19 cellular contexts compared by ENCODE assay signal in the genomic region with DNA sequence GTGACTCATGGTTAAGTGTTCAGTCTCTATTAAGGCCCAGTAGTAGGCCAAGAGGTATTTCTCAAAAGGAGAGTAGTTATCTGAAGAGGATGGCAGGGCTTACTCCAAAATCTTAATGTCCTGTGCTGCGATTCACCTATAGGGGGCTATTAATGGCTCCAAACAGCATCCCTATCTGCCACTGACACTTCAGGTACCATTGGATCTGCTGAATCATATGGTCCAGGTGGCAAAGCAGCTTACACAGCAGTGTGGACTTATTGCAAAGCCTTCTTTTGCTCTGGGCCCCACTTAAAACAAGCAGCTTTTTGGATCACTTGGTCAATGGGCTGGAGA.
DNase-seq lines count a peak whose midpoint lies in the region; ATAC-seq, FAIRE-seq and TF ChIP-seq lines count a peak whose summit lies in the region.
"Had no signal": no experiment of that assay in that cellular context is flagged by ENCODE, and none has a peak within 500 bp of the region (broad histone marks: within the 10 kb centered on the region; RNA-seq: fewer than 3 reads in every experiment).

No MANE protein-coding gene starts in this region.

- H3K27ac Mint-ChIP-seq in astrocyte (ENCODE audit: unreplicated experiment), result no peak overlapping the region
- H3K27ac Mint-ChIP-seq: naive B cell had no signal

- intact Hi-C loops in HCT116 (cut with micrococcal nuclease), result no loop called here

- H3K4me1 ChIP-seq in HCT116 (ENCODE audit: control insufficient read depth in 1 of 2, insufficient read depth in 2 of 2, low read length in 2 of 2) (peaks cover 11 to 24% of the 10 kb centered on the region in 2 experiments; a peak in 3 of 4 replicates), astrocyte (ENCODE audit: insufficient read depth, low read length) (peaks cover 7% of the 10 kb centered on the region), mesenchymal stem cell (ENCODE audit: control insufficient read depth, insufficient read depth, low read depth, low read length) (peaks cover 2% of the 10 kb centered on the region), MM.1S (ENCODE audit: low read length) (no peaks in the 10 kb centered on the region)
- H3K4me1 ChIP-seq: BLaER1, sigmoid colon, upper lobe of left lung had no signal

- no peak for DNase-seq in BJ (ENCODE audit: low read depth)
- DNase-seq in HCT116 (ENCODE audit: low read depth, low spot score), result no peak
- DNase-seq in astrocyte (ENCODE audit: low read depth), result no peak
- DNase-seq in mesenchymal stem cell, result no peak
- DNase-seq in NCI-H1930 (lab: John Stamatoyannopoulos, UW), result no peak
- DNase-seq in D721Med (ENCODE audit: insufficient read length, low spot score), result no peak
- no peak for DNase-seq in MM.1S
- DNase-seq: DMS153; GDM1; hippocampal formation; kidney; naive B cell; sigmoid colon; stimulated activated CD4-positive, alpha-beta T cell treated with anti-CD3 and anti-CD28 coated beads, Interleukin-2, amount 100 ng/mL, for 24 hours had no signal

- H3K9me3 Mint-ChIP-seq in astrocyte (ENCODE audit: unreplicated experiment), result peaks cover 3% of the 10 kb centered on the region

- TF ChIP-seq CTCF in BJ (IDR thresholded peaks at IDR 0.05; ENCODE audit: insufficient read depth, low read depth, low read length) (0 out of 2 replicates have a peak, but pooled peaks have one; percentile 12), HCT116 (IDR thresholded peaks at IDR 0.05 in 2 of 3, conservative IDR thresholded peaks at IDR 0.05 in 1 of 3; ENCODE audit: borderline replicate concordance in 1 of 3, insufficient read depth in 1 of 3, low read depth in 2 of 3, low read length in 2 of 3) (peak in 2 of 3 experiments; percentile 38 to 44; a peak in 4 of 6 replicates), astrocyte (IDR thresholded peaks at IDR 0.05; ENCODE audit: insufficient read depth, low read depth, low read length) (no peak), D721Med (IDR thresholded peaks at IDR 0.05; ENCODE audit: insufficient read depth, missing control alignments) (no peak), MM.1S (IDR thresholded peaks at IDR 0.05; ENCODE audit: low read length) (no peak)

- no peaks in the 10 kb centered on the region for H3F3A ChIP-seq in MM.1S (ENCODE audit: insufficient read depth, low read length)

- H4K8ac ChIP-seq in mesenchymal stem cell (ENCODE audit: low read length), result no peak overlapping the region

- H3K27me3 ChIP-seq in BJ (ENCODE audit: control insufficient read depth, insufficient read depth, low read length) (no peaks in the 10 kb centered on the region), HCT116 (ENCODE audit: insufficient read depth, low read length) (no peaks in the 10 kb centered on the region), astrocyte (ENCODE audit: insufficient read depth, low read length) (no peaks in the 10 kb centered on the region), mesenchymal stem cell (ENCODE audit: control insufficient read depth in 1 of 2, insufficient read depth in 1 of 2, low read length in 2 of 2) (no peaks in the 10 kb centered on the region), MM.1S (replicated peaks; ENCODE audit: insufficient read depth, low read length) (no peaks in the 10 kb centered on the region)
- H3K27me3 ChIP-seq: BLaER1, sigmoid colon, upper lobe of left lung had no signal

- H3K79me1 ChIP-seq in mesenchymal stem cell (replicated peaks; ENCODE audit: low read length, poor library complexity, severe bottlenecking), result no peaks in the 10 kb centered on the region

- CTCF ChIA-PET in BJ (lab: Yijun Ruan, JAX), result interaction anchor here (0.9 to 1.3 kb wide), 2 partner anchors 21 to 40 kb away, joined by 3 read pairs; no protein-coding TSS in a partner anchor
- CTCF ChIA-PET in HCT116 (lab: Charles Lee), result no interaction called here

- H2AK5ac ChIP-seq in mesenchymal stem cell (ENCODE audit: low read length, severe bottlenecking), result peak overlapping the region; percentile 57

- no peak; the same call in 1 of the 2 replicates for TF ChIP-seq RAD21 in HCT116 (IDR thresholded peaks at IDR 0.05; ENCODE audit: low read depth)

- H2BK5ac ChIP-seq in mesenchymal stem cell (ENCODE audit: low read depth, low read length, poor library complexity, severe bottlenecking), result no peak overlapping the region

- POLR2A ChIA-PET in BJ (lab: Charles Lee), result no interaction called here
- POLR2A ChIA-PET in HCT116 (lab: Charles Lee), result interaction anchor here (1.2 kb wide), 1 partner anchor 13 kb away, joined by 4 read pairs; no protein-coding TSS in a partner anchor

- no peak overlapping the region for H3K14ac ChIP-seq in mesenchymal stem cell (ENCODE audit: low read length in 2 of 2)

- no peaks in the 10 kb centered on the region for H3K27me3 Mint-ChIP-seq in astrocyte (ENCODE audit: low read depth, unreplicated experiment)
- H3K27me3 Mint-ChIP-seq: activated CD4-positive, alpha-beta T cell treated with anti-CD3 and anti-CD28 coated beads for 36 hours; naive B cell had no signal

- ATAC-seq in HCT116, result no peak; the same call in 1 of the 2 replicates
- ATAC-seq: GM12878 had no signal

- H2AFZ ChIP-seq in HCT116 (ENCODE audit: low read depth, low read length, poor library complexity, severe bottlenecking) (peak overlapping the region; percentile 60), astrocyte (ENCODE audit: low read depth, low read length) (no peak overlapping the region), mesenchymal stem cell (ENCODE audit: low read depth, low read length) (no peak overlapping the region), MM.1S (ENCODE audit: low read length) (no peak overlapping the region)

- H3K9me3 ChIP-seq in HCT116 (ENCODE audit: control insufficient read depth in 1 of 2, insufficient read depth in 1 of 2, low read depth in 1 of 2, low read length in 2 of 2), result no peaks in the 10 kb centered on the region
- no peaks in the 10 kb centered on the region for H3K9me3 ChIP-seq in astrocyte (ENCODE audit: insufficient read depth, low read depth, low read length)
- peaks cover 2% of the 10 kb centered on the region for H3K9me3 ChIP-seq in mesenchymal stem cell (ENCODE audit: control insufficient read depth, low read length)
- no peaks in the 10 kb centered on the region for H3K9me3 ChIP-seq in MM.1S (replicated peaks; ENCODE audit: insufficient read depth, low read length)
- H3K9me3 ChIP-seq: BLaER1, sigmoid colon, upper lobe of left lung had no signal

- H3K18ac ChIP-seq in mesenchymal stem cell (ENCODE audit: low read depth in 1 of 2, low read length in 2 of 2), result peak overlapping the region in 1 of 2 experiments; percentile 11

- H3K36me3 ChIP-seq in BJ (ENCODE audit: control insufficient read depth, insufficient read depth, low read length) (no peaks in the 10 kb centered on the region), HCT116 (ENCODE audit: control insufficient read depth in 1 of 2, insufficient read depth in 2 of 2, low read length in 2 of 2) (no peaks in the 10 kb centered on the region), astrocyte (ENCODE audit: insufficient read depth, low read length) (no peaks in the 10 kb centered on the region), mesenchymal stem cell (ENCODE audit: control insufficient read depth in 1 of 2, insufficient read depth in 2 of 2, low read depth in 1 of 2, low read length in 2 of 2) (no peaks in the 10 kb centered on the region), MM.1S (replicated peaks; ENCODE audit: insufficient read depth, low read length) (no peaks in the 10 kb centered on the region)
- H3K36me3 ChIP-seq: BLaER1, sigmoid colon, upper lobe of left lung had no signal

- RAD21 ChIA-PET in HCT116 (lab: Charles Lee; ENCODE audit: low non-redundant PET in 1 of 2, low total read pairs in 2 of 2, uncharacterized antibody in 2 of 2, unreplicated experiment in 2 of 2), result no interaction called here

- peak overlapping the region in 1 of 2 experiments; percentile 27 for H3K4ac ChIP-seq in mesenchymal stem cell (ENCODE audit: low read depth in 1 of 2, low read length in 2 of 2)

- no peak overlapping the region for H3K4me3 Mint-ChIP-seq in astrocyte (ENCODE audit: unreplicated experiment)
- H3K4me3 Mint-ChIP-seq: activated CD4-positive, alpha-beta T cell treated with anti-CD3 and anti-CD28 coated beads for 36 hours; naive B cell had no signal

- FAIRE-seq in astrocyte (lab: Jason Lieb, UNC) (no peak), D721Med (lab: Jason Lieb, UNC) (no peak)
- FAIRE-seq: GM12878, kidney had no signal

- H4K20me1 ChIP-seq in HCT116 (ENCODE audit: insufficient read depth) (no peaks in the 10 kb centered on the region), astrocyte (ENCODE audit: insufficient read depth, low read length) (no peaks in the 10 kb centered on the region), MM.1S (ENCODE audit: insufficient read depth, low read length) (no peaks in the 10 kb centered on the region)
- H4K20me1 ChIP-seq: BLaER1 had no signal

- no peak overlapping the region for H2BK15ac ChIP-seq in mesenchymal stem cell (ENCODE audit: low read depth, poor library complexity, severe bottlenecking)

- peaks cover 17% of the 10 kb centered on the region for H3K4me1 Mint-ChIP-seq in astrocyte (ENCODE audit: low read depth, unreplicated experiment)

- no peak overlapping the region for H3K23ac ChIP-seq in mesenchymal stem cell (ENCODE audit: low read length in 2 of 2)

- H3K4me3 ChIP-seq in BJ (ENCODE audit: low read depth, low read length) (no peak overlapping the region), HCT116 (replicated peaks in 1 of 2; ENCODE audit: low read depth in 1 of 2, low read length in 2 of 2) (no peak overlapping the region), astrocyte (ENCODE audit: insufficient read depth, low read depth, low read length) (no peak overlapping the region), mesenchymal stem cell (ENCODE audit: insufficient read depth in 1 of 2, low read depth in 1 of 2, low read length in 2 of 2) (no peak overlapping the region), MM.1S (ENCODE audit: low read length) (no peak overlapping the region)
- H3K4me3 ChIP-seq: BLaER1, GM12878, lung, sigmoid colon, upper lobe of left lung had no signal

- peak overlapping the region; percentile 62 for H3K4me2 ChIP-seq in HCT116 (ENCODE audit: low read length)
- peak overlapping the region; percentile 9 for H3K4me2 ChIP-seq in astrocyte (ENCODE audit: low read length)
- no peak overlapping the region for H3K4me2 ChIP-seq in mesenchymal stem cell (ENCODE audit: low read length, poor library complexity, severe bottlenecking)
- H3K4me2 ChIP-seq in MM.1S (ENCODE audit: low read depth, low read length), result no peak overlapping the region
- H3K4me2 ChIP-seq: BLaER1 had no signal

- BruUV-seq in HCT116 (replicated peaks; lab: Mats Ljungman, UMichigan), result no TSS peak

- 77% methylated on average over 1 of the region's 1 CpG for WGBS in mesenchymal stem cell

- no peak for TF ChIP-seq POLR2A in HCT116 (IDR thresholded peaks at IDR 0.05; ENCODE audit: borderline replicate concordance, extremely low read depth, insufficient read depth, insufficient read length)

- H3K9me2 ChIP-seq in HCT116 (ENCODE audit: insufficient read depth) (no peaks in the 10 kb centered on the region), MM.1S (replicated peaks; ENCODE audit: insufficient read depth, low read length) (no peaks in the 10 kb centered on the region)

- H2BK120ac ChIP-seq in mesenchymal stem cell (ENCODE audit: low read depth, low read length), result no peak overlapping the region

- H3K9ac ChIP-seq in HCT116 (ENCODE audit: low read length) (no peak overlapping the region), astrocyte (ENCODE audit: low read length) (no peak overlapping the region), mesenchymal stem cell (ENCODE audit: low read length) (peak overlapping the region; percentile 53), MM.1S (ENCODE audit: low read length) (no peak overlapping the region)
- H3K9ac ChIP-seq: BLaER1 had no signal

- H3K79me2 ChIP-seq in HCT116 (ENCODE audit: insufficient read depth, low read length) (no peaks in the 10 kb centered on the region), astrocyte (ENCODE audit: insufficient read depth, low read length) (no peaks in the 10 kb centered on the region), MM.1S (ENCODE audit: low read length) (no peaks in the 10 kb centered on the region)

- H3K36me3 Mint-ChIP-seq in astrocyte (ENCODE audit: low read depth, unreplicated experiment), result no peaks in the 10 kb centered on the region
- H3K36me3 Mint-ChIP-seq: naive B cell had no signal

- no peak overlapping the region for H4K91ac ChIP-seq in mesenchymal stem cell (ENCODE audit: low read length)

- H2BK12ac ChIP-seq in mesenchymal stem cell (ENCODE audit: low read length in 2 of 2), result no peak overlapping the region

- no peak overlapping the region; the same call in 1 of the 2 replicates for H3K27ac ChIP-seq in HCT116 (ENCODE audit: low read depth, low read length)
- peak overlapping the region; percentile 28 for H3K27ac ChIP-seq in astrocyte (ENCODE audit: low read depth, low read length)
- H3K27ac ChIP-seq in mesenchymal stem cell (ENCODE audit: low read length, poor library complexity, severe bottlenecking), result no peak overlapping the region
- H3K27ac ChIP-seq in MM.1S (ENCODE audit: low read length), result no peak overlapping the region
- H3K27ac ChIP-seq: BLaER1, sigmoid colon, upper lobe of left lung had no signal

Comparison
In these comparisons a context has a peak if more than half of its experiments do, and no peak if none do; other contexts are left out.
1. CTCF ChIP-seq: peak in BJ (single experiment) and HCT116 (2 of 3); none in astrocyte (single experiment), D721Med (single experiment) and MM.1S (single experiment).
2. H3K4me2 ChIP-seq: peak in HCT116 (single experiment) and astrocyte (single experiment); none in mesenchymal stem cell (single experiment) and MM.1S (single experiment).